8 cellular contexts compared by ENCODE assay signal in the genomic region with DNA sequence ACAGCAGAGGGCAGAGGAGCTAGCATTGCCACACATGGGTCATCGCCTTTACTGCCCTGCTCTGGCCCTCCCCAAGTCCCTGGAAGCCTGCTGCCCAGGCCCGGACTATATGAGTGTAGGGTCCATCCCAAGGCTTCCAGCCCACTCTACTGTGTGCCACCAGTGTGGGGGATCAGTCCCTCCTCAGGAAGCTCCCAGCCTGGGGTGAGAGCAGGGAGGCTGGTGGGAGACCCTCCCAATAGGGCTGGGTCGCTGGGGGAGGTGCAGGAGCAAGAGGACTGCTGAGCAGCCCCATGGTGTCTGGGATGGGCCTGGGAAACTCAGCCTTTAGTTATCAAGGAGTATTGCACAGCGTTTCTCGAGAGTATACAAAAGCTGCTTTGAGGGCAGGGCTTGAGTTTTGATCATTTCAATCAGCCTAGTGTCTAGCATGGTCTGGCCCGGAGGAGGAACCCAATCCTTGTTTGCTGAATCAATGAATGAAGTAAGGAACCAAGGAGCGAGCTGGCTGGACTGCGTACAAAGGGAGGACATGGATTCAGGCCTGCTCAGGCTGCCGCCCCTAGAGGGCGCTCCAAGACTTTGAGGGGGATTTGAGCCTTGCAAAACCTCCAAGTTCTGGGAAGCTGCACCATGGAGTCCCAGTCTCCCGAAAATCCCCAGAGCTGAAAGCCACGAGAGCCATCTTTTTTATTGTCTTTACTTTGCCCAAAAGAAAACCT.
DNase-seq lines count a peak whose midpoint lies in the region; ATAC-seq, FAIRE-seq and TF ChIP-seq lines count a peak whose summit lies in the region.

No MANE protein-coding gene starts in this region.

- H3K9me3 ChIP-seq in PC-9 (ENCODE audit: insufficient read depth, low read depth) = no peaks in the 10 kb centered on the region
- no peaks in the 10 kb centered on the region for H3K9me3 ChIP-seq in pancreas

- no peaks in the 10 kb centered on the region for H4K20me1 ChIP-seq in KMS-11 (ENCODE audit: insufficient read depth)
- no peaks in the 10 kb centered on the region for H4K20me1 ChIP-seq in PC-9 (ENCODE audit: insufficient read depth)

- peak; percentile 71 to 82 (median 80) for ATAC-seq in pancreas
- no peak for ATAC-seq in GM18520 (IDR thresholded peaks at IDR 0.05; ENCODE audit: unreplicated experiment)
- ATAC-seq in GM19328 (IDR thresholded peaks at IDR 0.05; ENCODE audit: unreplicated experiment) = no peak

- CTCF ChIA-PET in PC-9 (lab: Charles Lee) = interaction anchor here (0.7 to 1.4 kb wide), 2 partner anchors 43 to 676 kb away, joined by 3 to 10 read pairs; no protein-coding TSS in a partner anchor
- CTCF ChIA-PET in activated naive CD4-positive, alpha-beta T cell treated with anti-CD3 and anti-CD28 coated beads, Interleukin-2, amount 10 ng/mL, durations not matched to agents 7 days and 5 days (lab: Charles Lee) = interaction anchor here (0.6 to 17.7 kb wide), 35 partner anchors 9 to 887 kb away, joined by 3 to 532 read pairs (median 3); no protein-coding TSS in a partner anchor

- intact Hi-C loops in PC-9 (cut with micrococcal nuclease; ENCODE audit: unreplicated experiment) (loop anchor here (1.0 to 10.0 kb wide), 8 partner anchors 43 to 1434 kb away; a partner anchor contains a TSS), pancreas (cut with DNase I) (no loop called here)

- no peaks in the 10 kb centered on the region for H3K27me3 ChIP-seq in KMS-11 (ENCODE audit: insufficient read depth, low read depth)
- H3K27me3 ChIP-seq in PC-9 (ENCODE audit: insufficient read depth, low read depth) = no peaks in the 10 kb centered on the region
- no peaks in the 10 kb centered on the region for H3K27me3 ChIP-seq in pancreas

- peaks cover 7% of the 10 kb centered on the region for H3K27me3 Mint-ChIP-seq in activated naive CD4-positive, alpha-beta T cell treated with anti-CD3 and anti-CD28 coated beads, Interleukin-2, amount 10 ng/mL, durations not matched to agents 7 days and 5 days

- no peak overlapping the region for H3K9ac ChIP-seq in KMS-11

- H3K36me3 Mint-ChIP-seq in activated naive CD4-positive, alpha-beta T cell treated with anti-CD3 and anti-CD28 coated beads, Interleukin-2, amount 10 ng/mL, durations not matched to agents 7 days and 5 days = no peaks in the 10 kb centered on the region

- peak; percentile 92 for TF ChIP-seq CTCF in KMS-11 (conservative IDR thresholded peaks at IDR 0.05; ENCODE audit: low read depth, low read length)
- TF ChIP-seq CTCF in PC-9 (conservative IDR thresholded peaks at IDR 0.05) = peak; percentile 81
- peak; percentile 75 to 87 (median 79) for TF ChIP-seq CTCF in pancreas (IDR thresholded peaks at IDR 0.05)

- H2AFZ ChIP-seq in KMS-11 (ENCODE audit: low read depth) = peak overlapping the region; percentile 69
- no peak overlapping the region for H2AFZ ChIP-seq in PC-9

- BruUV-seq in PC-9 (replicated peaks; lab: Mats Ljungman, UMichigan) = no TSS peak

- no peak overlapping the region for H3K4me3 ChIP-seq in KMS-11 (IDR thresholded peaks at IDR 0.05; ENCODE audit: insufficient read depth, low read depth, low read length)
- H3K4me3 ChIP-seq in PC-9 = no peak overlapping the region
- H3K4me3 ChIP-seq in pancreas = no peak overlapping the region

- no peak for FAIRE-seq in pancreas (lab: Jason Lieb, UNC)

- no peaks in the 10 kb centered on the region for H3K9me3 Mint-ChIP-seq in activated naive CD4-positive, alpha-beta T cell treated with anti-CD3 and anti-CD28 coated beads, Interleukin-2, amount 10 ng/mL, durations not matched to agents 7 days and 5 days

- H3K27ac Mint-ChIP-seq in activated naive CD4-positive, alpha-beta T cell treated with anti-CD3 and anti-CD28 coated beads, Interleukin-2, amount 10 ng/mL, durations not matched to agents 7 days and 5 days = no peak overlapping the region

- H3K9me2 ChIP-seq in PC-9 (ENCODE audit: insufficient read depth) = no peaks in the 10 kb centered on the region

- peaks cover 19% of the 10 kb centered on the region for H3K4me1 Mint-ChIP-seq in activated naive CD4-positive, alpha-beta T cell treated with anti-CD3 and anti-CD28 coated beads, Interleukin-2, amount 10 ng/mL, durations not matched to agents 7 days and 5 days

- no peaks in the 10 kb centered on the region for H3K79me2 ChIP-seq in KMS-11 (ENCODE audit: insufficient read depth, low read depth)
- no peaks in the 10 kb centered on the region for H3K79me2 ChIP-seq in PC-9 (ENCODE audit: low read depth)

- WGBS in pancreas, 2 donors = 37% methylated on average over 12 of the region's 12 CpGs

- no peak overlapping the region for H3K27ac ChIP-seq in KMS-11
- peak overlapping the region; percentile 88 for H3K27ac ChIP-seq in PC-9
- no peak overlapping the region for H3K27ac ChIP-seq in pancreas

- H3F3A ChIP-seq in PC-9 (ENCODE audit: insufficient read depth, low read depth) = peaks cover 43% of the 10 kb centered on the region

- H3K4me1 ChIP-seq in KMS-11 (ENCODE audit: low read depth, poor library complexity, severe bottlenecking) = peaks cover 32% of the 10 kb centered on the region
- H3K4me1 ChIP-seq in PC-9 (replicated peaks; ENCODE audit: insufficient read depth) = peaks cover 50% of the 10 kb centered on the region
- H3K4me1 ChIP-seq in pancreas = no peaks in the 10 kb centered on the region

- POLR2A ChIA-PET in PC-9 (lab: Charles Lee; ENCODE audit: unreplicated experiment) = interaction anchor here (0.6 kb wide), 1 partner anchor 125 kb away, joined by 3 read pairs; no protein-coding TSS in a partner anchor

- H3K36me3 ChIP-seq in KMS-11 (ENCODE audit: insufficient read depth) (no peaks in the 10 kb centered on the region), PC-9 (ENCODE audit: low read depth) (no peaks in the 10 kb centered on the region), pancreas (no peaks in the 10 kb centered on the region)

- H3K4me3 Mint-ChIP-seq in activated naive CD4-positive, alpha-beta T cell treated with anti-CD3 and anti-CD28 coated beads, Interleukin-2, amount 10 ng/mL, durations not matched to agents 7 days and 5 days = no peak overlapping the region

- H3K4me2 ChIP-seq in KMS-11 (peak overlapping the region; percentile 4; the same call in 1 of the 2 replicates), PC-9 (peak overlapping the region; percentile 83)

- DNase-seq in DMS53 treated with DMSO at 0.1 percent for 48 hours (lab: John Stamatoyannopoulos, UW; ENCODE audit: unreplicated experiment) (peak; percentile 57), PC-9 (peak; percentile 51 to 66), glomerular endothelial cell (ENCODE audit: extremely low read depth, low read depth, low spot score) (peak; percentile 75), pancreas (peak; percentile 57 to 95 (median 79))
- DNase-seq in activated naive CD4-positive, alpha-beta T cell treated with anti-CD3 and anti-CD28 coated beads, Interleukin-2, amount 10 ng/mL, durations not matched to agents 7 days and 5 days = peak; percentile 71

Comparison
In these comparisons a context has a peak if more than half of its experiments do, and no peak if none do; other contexts are left out.
1. ATAC-seq: peak in pancreas (4 of 4); none in GM18520 (single experiment) and GM19328 (single experiment).
2. Peak in every context shown above with its lines, with median percentiles within 50 percentile points of each other: DNase-seq and CTCF ChIP-seq.